34 cellular contexts compared by ENCODE assay signal in the genomic region with DNA sequence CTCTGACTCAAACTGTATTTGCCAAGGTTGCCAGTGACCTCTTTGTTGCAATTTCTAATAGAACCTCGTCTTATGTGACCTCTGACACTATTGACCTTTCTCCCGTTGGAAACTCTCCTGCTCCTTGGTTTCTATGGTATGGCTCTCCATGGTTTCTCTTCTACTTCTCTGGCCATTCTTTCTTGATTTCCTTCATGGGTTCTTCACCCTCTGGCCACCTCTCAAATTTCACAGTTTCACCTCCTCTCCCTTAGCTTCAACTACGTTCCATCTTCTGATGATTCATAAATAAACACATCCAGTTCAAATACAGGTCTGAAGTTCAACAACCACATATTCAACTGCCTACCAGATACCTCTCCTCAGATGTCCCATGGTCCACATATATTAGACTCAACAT.
"Had no signal": no experiment of that assay in that cellular context is flagged by ENCODE, and none has a peak within 500 bp of the region (broad histone marks: within the 10 kb centered on the region; RNA-seq: fewer than 3 reads in every experiment).

No MANE protein-coding gene starts in this region.

- H3K36me3 ChIP-seq: MG63 had no signal

- H3K27me3 ChIP-seq: MG63 had no signal

- DNase-seq: Karpas-422, MG63, MM.1S, MV-4-11, NCI-H1048, NCI-H1092, NCI-H1092 treated with DMSO at 0.1 percent for 48 hours, NCI-H1105, NCI-H1105 treated with DMSO at 0.1 percent for 48 hours, NCI-H1417, NCI-H1417 treated with DMSO at 0.1 percent for 48 hours, NCI-H1436, NCI-H1436 treated with DMSO at 0.1 percent for 48 hours, NCI-H146, NCI-H1694, NCI-H1694 treated with DMSO at 0.1 percent for 48 hours, NCI-H187, NCI-H187 treated with DMSO at 0.1 percent for 48 hours, NCI-H1930, NCI-H2029, NCI-H2029 treated with DMSO at 0.1 percent for 48 hours, NCI-H2081, NCI-H2081 treated with DMSO at 0.1 percent for 48 hours, NCI-H2107, NCI-H2171, NCI-H2171 treated with DMSO at 0.1 percent for 48 hours, NCI-H2227 treated with DMSO at 0.1 percent for 48 hours, NCI-H226, NCI-H345, NCI-H446, NCI-H446 treated with DMSO at 0.1 percent for 48 hours, NCI-H510A, NCI-H510A treated with DMSO at 0.1 percent for 48 hours, NCI-H524 had no signal

- H3K4me3 ChIP-seq: MG63 had no signal

- H3K9me3 ChIP-seq: MG63 had no signal
